Comparison of ENCODE assay signal across 8 cellular contexts in genomic region chr5:32711693-32712462, GRCh38. TPM values are rescaled to one million over a fixed set of nuclear protein-coding genes. Genes with fewer than 3 reads are reported as not detected.
DNase-seq lines count a peak whose midpoint lies in the region; ATAC-seq and TF ChIP-seq lines count a peak whose summit lies in the region.

No MANE protein-coding gene starts in this region.

- TF ChIP-seq CTCF in HFF-Myc (IDR thresholded peaks at IDR 0.05; ENCODE audit: low read depth, low read length, missing control alignments), result no peak

- peaks cover 33% of the 10 kb centered on the region for H3K4me1 Mint-ChIP-seq in activated naive CD8-positive, alpha-beta T cell treated with anti-CD3 and anti-CD28 coated beads for 36 hours
- peaks cover 22% of the 10 kb centered on the region for H3K4me1 Mint-ChIP-seq in stimulated activated effector memory CD8-positive, alpha-beta T cell treated with anti-CD3 and anti-CD28 coated beads, Interleukin-12 subunit alpha, Interleukin-12 subunit beta, amount 100 ng/mL, for 72 hours

- H3K27me3 Mint-ChIP-seq in activated naive CD8-positive, alpha-beta T cell treated with anti-CD3 and anti-CD28 coated beads for 36 hours, result peaks cover 83% of the 10 kb centered on the region

- peak; percentile 20 for ATAC-seq in stimulated activated effector memory CD8-positive, alpha-beta T cell treated with anti-CD3 and anti-CD28 coated beads, Interleukin-12 subunit alpha, Interleukin-12 subunit beta, amount 100 ng/mL, for 72 hours
- no peak for ATAC-seq in HG03025 (IDR thresholded peaks at IDR 0.05; ENCODE audit: low FRiP score, unreplicated experiment)
- ATAC-seq in GM18861 (IDR thresholded peaks at IDR 0.05; ENCODE audit: unreplicated experiment), result no peak

- DNase-seq in HFF-Myc (ENCODE audit: extremely low read depth, low read depth) (no peak), DMS114 treated with DMSO at 0.1 percent for 48 hours (lab: John Stamatoyannopoulos, UW; ENCODE audit: unreplicated experiment) (no peak)
- peak; percentile 16 for DNase-seq in activated naive CD8-positive, alpha-beta T cell treated with anti-CD3 and anti-CD28 coated beads for 36 hours
- no peak for DNase-seq in stimulated activated effector memory CD8-positive, alpha-beta T cell treated with anti-CD3 and anti-CD28 coated beads, Interleukin-12 subunit alpha, Interleukin-12 subunit beta, amount 100 ng/mL, for 72 hours (ENCODE audit: low spot score in 2 of 2)
- DNase-seq in central memory CD4-positive, alpha-beta T cell, result no peak

- H3K9me3 ChIP-seq in iPS-18c (ENCODE audit: control insufficient read depth, insufficient read depth, low read length), result no peaks in the 10 kb centered on the region

- H3K36me3 Mint-ChIP-seq in activated naive CD8-positive, alpha-beta T cell treated with anti-CD3 and anti-CD28 coated beads for 36 hours, result no peaks in the 10 kb centered on the region
- peaks cover 6% of the 10 kb centered on the region for H3K36me3 Mint-ChIP-seq in stimulated activated effector memory CD8-positive, alpha-beta T cell treated with anti-CD3 and anti-CD28 coated beads, Interleukin-12 subunit alpha, Interleukin-12 subunit beta, amount 100 ng/mL, for 72 hours

- H3K9me3 Mint-ChIP-seq in activated naive CD8-positive, alpha-beta T cell treated with anti-CD3 and anti-CD28 coated beads for 36 hours, result peaks cover under 1% of the 10 kb centered on the region
- no peaks in the 10 kb centered on the region for H3K9me3 Mint-ChIP-seq in stimulated activated effector memory CD8-positive, alpha-beta T cell treated with anti-CD3 and anti-CD28 coated beads, Interleukin-12 subunit alpha, Interleukin-12 subunit beta, amount 100 ng/mL, for 72 hours

- no peak overlapping the region for H3K27ac Mint-ChIP-seq in activated naive CD8-positive, alpha-beta T cell treated with anti-CD3 and anti-CD28 coated beads for 36 hours
- H3K27ac Mint-ChIP-seq in stimulated activated effector memory CD8-positive, alpha-beta T cell treated with anti-CD3 and anti-CD28 coated beads, Interleukin-12 subunit alpha, Interleukin-12 subunit beta, amount 100 ng/mL, for 72 hours, result no peak overlapping the region

- H3K4me3 ChIP-seq in HFF-Myc (replicated peaks; ENCODE audit: low read depth, low read length) (peak overlapping the region; percentile 40), iPS-18c (ENCODE audit: insufficient read depth, low read depth, low read length) (peak overlapping the region; percentile 38)

- peak overlapping the region; percentile 32 for H3K4me3 Mint-ChIP-seq in activated naive CD8-positive, alpha-beta T cell treated with anti-CD3 and anti-CD28 coated beads for 36 hours
- peak overlapping the region; percentile 58 for H3K4me3 Mint-ChIP-seq in stimulated activated effector memory CD8-positive, alpha-beta T cell treated with anti-CD3 and anti-CD28 coated beads, Interleukin-12 subunit alpha, Interleukin-12 subunit beta, amount 100 ng/mL, for 72 hours

RNA-seq across cellular contexts. Expression of gene NPR3, which starts 0.8 kb away (rescaled TPM):
- total RNA-seq in activated naive CD8-positive, alpha-beta T cell treated with anti-CD3 and anti-CD28 coated beads for 36 hours, result not detected
